ENCODE assay signal across 9 cellular contexts in genomic region chrM:29-839, GRCh38.
"Had no signal": no experiment of that assay in that cellular context is flagged by ENCODE, and none has a peak within 500 bp of the region (broad histone marks: within the 10 kb centered on the region; RNA-seq: fewer than 3 reads in every experiment).

No MANE protein-coding gene starts in this region.

- DNase-seq: H7, HFFc6, IMR-90, KBM-7 had no signal

- ATAC-seq: GM23338, HCT116 had no signal

- H3K9ac ChIP-seq: KMS-11 had no signal

- H3K9me3 ChIP-seq: HAP-1 had no signal

- H3K4me3 ChIP-seq: GM23338, HAP-1 had no signal

- H3K36me3 ChIP-seq: HAP-1 had no signal

- H3K4me2 ChIP-seq: GM23338, KMS-11 had no signal

- H3K27ac ChIP-seq: HL-60, KMS-11 had no signal

- H3K4me1 ChIP-seq: HAP-1 had no signal

- H2AFZ ChIP-seq: GM23338 had no signal
